ENCODE assay signal across 8 cellular contexts in the genomic region with DNA sequence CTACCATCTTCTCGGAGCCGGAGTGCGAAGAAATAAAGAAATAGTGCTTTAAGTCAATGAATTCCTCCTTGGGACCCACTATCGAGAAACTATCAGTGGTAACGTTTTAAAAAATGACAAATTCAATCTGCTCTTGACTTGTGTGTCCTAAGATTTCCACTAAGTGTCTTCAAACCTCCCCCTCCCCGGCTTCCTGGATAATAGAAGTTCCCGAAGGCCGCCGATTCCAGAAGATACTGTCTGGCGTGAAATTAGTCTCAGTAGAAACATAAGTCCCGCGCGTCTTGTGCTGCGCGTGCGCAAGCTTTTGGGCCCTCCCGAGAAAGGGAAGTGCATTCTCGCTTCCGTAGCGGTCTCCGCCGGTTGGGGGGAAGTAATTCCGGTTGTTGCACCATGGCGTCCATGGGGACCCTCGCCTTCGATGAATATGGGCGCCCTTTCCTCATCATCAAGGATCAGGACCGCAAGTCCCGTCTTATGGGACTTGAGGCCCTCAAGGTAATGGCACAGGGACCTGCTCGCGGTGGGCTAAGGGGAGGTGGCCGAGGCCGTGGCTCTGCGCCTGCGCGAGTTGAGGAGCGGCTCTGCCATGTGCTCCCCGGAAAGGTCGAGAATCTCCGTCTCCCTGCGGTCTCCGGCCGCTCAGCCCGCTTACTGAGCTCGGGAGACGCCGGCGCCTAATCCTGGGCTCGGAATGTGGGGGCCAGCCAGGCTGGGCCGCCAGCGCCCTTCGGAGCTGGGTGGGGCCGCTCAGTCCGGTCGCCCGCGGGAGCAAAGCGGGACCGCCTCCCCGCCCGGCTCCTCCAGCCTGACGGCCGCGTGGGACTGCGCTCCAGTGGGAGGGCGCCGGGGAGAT. TPM values are rescaled to one million over a fixed set of nuclear protein-coding genes. Genes with fewer than 3 reads are reported as not detected.
DNase-seq lines count a peak whose midpoint lies in the region; ATAC-seq, FAIRE-seq and TF ChIP-seq lines count a peak whose summit lies in the region.

A gene (plus strand): TSS at position 333 of the 856 bp plus-strand sequence. CDS start 61 bp downstream, at position 394.

- H4K20me1 ChIP-seq in smooth muscle cell (ENCODE audit: low read depth) = peaks cover 47% of the 10 kb centered on the region

- H3K27ac ChIP-seq in smooth muscle cell (ENCODE audit: low read depth) = peak within 1 kb of the TSS; percentile 98

- FAIRE-seq in bronchial epithelial cell (lab: Jason Lieb, UNC) = no peak

- H3K4me1 ChIP-seq in smooth muscle cell (ENCODE audit: low read depth) = peaks cover 11% of the 10 kb centered on the region

- H3K27me3 ChIP-seq in bronchial epithelial cell (ENCODE audit: control insufficient read depth, insufficient read depth, low read length) (no peaks in the 10 kb centered on the region), smooth muscle cell (ENCODE audit: low read depth) (no peaks in the 10 kb centered on the region)

- in situ Hi-C loops in ACHN (cut with HindIII; ENCODE audit: low pct_ligation_motif_present, low pct_unique_long_range_greater_than_20kb, low sequenced_read_pairs) = no loop called here

- H3K9ac ChIP-seq in smooth muscle cell (ENCODE audit: low read depth) = peak within 1 kb of the TSS; percentile 99

- TF ChIP-seq CTCF in WI38 (IDR thresholded peaks at IDR 0.05; ENCODE audit: low read depth, low read length) (no peak), bronchial epithelial cell (IDR thresholded peaks at IDR 0.05; ENCODE audit: insufficient read depth, low read length, severe bottlenecking) (no peak), smooth muscle cell (IDR thresholded peaks at IDR 0.05; ENCODE audit: borderline replicate concordance, insufficient read depth, poor library complexity, severe bottlenecking) (no peak)

- ATAC-seq in GM18873 (IDR thresholded peaks at IDR 0.05; ENCODE audit: low FRiP score, unreplicated experiment) = peak; percentile 79
- peak; percentile 69 for ATAC-seq in HG03139 (IDR thresholded peaks at IDR 0.05; ENCODE audit: unreplicated experiment)

- peaks cover 56% of the 10 kb centered on the region for H3K79me2 ChIP-seq in smooth muscle cell (ENCODE audit: low read depth)

- H3K36me3 ChIP-seq in bronchial epithelial cell (ENCODE audit: control insufficient read depth, insufficient read depth, low read length) (peaks cover 3% of the 10 kb centered on the region), smooth muscle cell (ENCODE audit: low read depth) (no peaks in the 10 kb centered on the region)

- H2AFZ ChIP-seq in smooth muscle cell (ENCODE audit: low read depth) = peak within 1 kb of the TSS; percentile 84

- H3K4me2 ChIP-seq in smooth muscle cell = peak within 1 kb of the TSS; percentile 93

- WGBS in smooth muscle cell (ENCODE audit: low lambda C conversion rate) = under 1% methylated on average over 66 of the region's 67 CpGs

- DNase-seq in ACHN (peak; percentile 96), NCI-H2227 (lab: John Stamatoyannopoulos, UW; ENCODE audit: unreplicated experiment) (peak; percentile 98), bronchial epithelial cell (ENCODE audit: low read depth) (peak; percentile 94), iPS-NIHi7 (ENCODE audit: extremely low spot score) (peak; percentile 94), smooth muscle cell (lab: John Stamatoyannopoulos, UW; ENCODE audit: unreplicated experiment) (peak; percentile 93)

- H3F3A ChIP-seq in smooth muscle cell (ENCODE audit: low read depth) = no peaks in the 10 kb centered on the region

- no peaks in the 10 kb centered on the region for H3K9me3 ChIP-seq in smooth muscle cell (replicated peaks; ENCODE audit: low read depth)

- peak within 1 kb of the TSS; percentile 96 for H3K4me3 ChIP-seq in WI38 (ENCODE audit: low read depth, low read length)
- H3K4me3 ChIP-seq in bronchial epithelial cell (ENCODE audit: low read depth, low read length) = peak within 1 kb of the TSS; percentile 79
- H3K4me3 ChIP-seq in smooth muscle cell = peak within 1 kb of the TSS; percentile 70

RNA-seq across cellular contexts. Expression of the gene that starts here (rescaled TPM):
- total RNA-seq in bronchial epithelial cell (382 and 542 TPM in 2 replicates), smooth muscle cell (188 and 198 TPM in 2 replicates)
- 146 and 172 TPM in 2 replicates for polyA plus RNA-seq in smooth muscle cell

Comparison
In these comparisons a context has a peak if more than half of its experiments do, and no peak if none do; other contexts are left out.
1. Peak in every context shown above with its lines: DNase-seq, ATAC-seq, H3K4me3 ChIP-seq and H3K27ac ChIP-seq.